Comparison of ENCODE assay signal across 8 cellular contexts in genomic region chr6:133951227-133951626, GRCh38. TPM values are rescaled to one million over a fixed set of nuclear protein-coding genes. Genes with fewer than 3 reads are reported as not detected.
A peak's percentile ranks its signal among the peaks of the same experiment; 100 is the strongest.
DNase-seq lines count a peak whose midpoint lies in the region; ATAC-seq and TF ChIP-seq lines count a peak whose summit lies in the region.

No MANE protein-coding gene starts in this region.

- no peak for ATAC-seq in RWPE2 (ENCODE audit: low read depth)

- TF ChIP-seq POLR2A in esophagus muscularis mucosa (IDR thresholded peaks at IDR 0.05; ENCODE audit: low read depth): no peak

- no TSS peak for BruUV-seq in Calu3 (replicated peaks; lab: Mats Ljungman, UMichigan)

- H3K27ac Mint-ChIP-seq in Calu3 (ENCODE audit: unreplicated experiment): no peak overlapping the region

- H3K9ac ChIP-seq in parathyroid adenoma: no peak overlapping the region

- H3K4me1 ChIP-seq in RWPE2 (ENCODE audit: insufficient read depth, poor library complexity, severe bottlenecking) (peaks cover 14% of the 10 kb centered on the region), esophagus muscularis mucosa (peaks cover 22 to 29% (median 27%) of the 10 kb centered on the region in 4 donors), parathyroid adenoma (no peaks in the 10 kb centered on the region)

- TF ChIP-seq CTCF in Calu3 (IDR thresholded peaks at IDR 0.05; ENCODE audit: unreplicated experiment): no peak
- TF ChIP-seq CTCF in RWPE2 (IDR thresholded peaks at IDR 0.05; ENCODE audit: poor library complexity, severe bottlenecking): no peak
- TF ChIP-seq CTCF in esophagus muscularis mucosa (IDR thresholded peaks at IDR 0.05): no peak
- TF ChIP-seq CTCF in parathyroid adenoma (IDR thresholded peaks at IDR 0.05): no peak

- H3K27me3 ChIP-seq in RWPE2 (ENCODE audit: insufficient read depth, poor library complexity, severe bottlenecking) (no peaks in the 10 kb centered on the region), esophagus muscularis mucosa (no peaks in the 10 kb centered on the region), parathyroid adenoma (ENCODE audit: control insufficient read depth, insufficient read depth, low read length) (no peaks in the 10 kb centered on the region)

- 0 out of 2 replicates have a peak, but pooled peaks cover 4% of the 10 kb centered on the region for H3K36me3 ChIP-seq in RWPE2 (ENCODE audit: low read depth)
- no peaks in the 10 kb centered on the region for H3K36me3 ChIP-seq in esophagus muscularis mucosa
- no peaks in the 10 kb centered on the region for H3K36me3 ChIP-seq in parathyroid adenoma (ENCODE audit: control insufficient read depth, insufficient read depth, low read length)

- H3K36me3 Mint-ChIP-seq in Calu3 (ENCODE audit: insufficient read depth, unreplicated experiment): peaks cover 33% of the 10 kb centered on the region

- H3K4me3 Mint-ChIP-seq in Calu3 (ENCODE audit: low read depth, unreplicated experiment): peak overlapping the region; percentile 95

- TF ChIP-seq EP300 in esophagus muscularis mucosa (IDR thresholded peaks at IDR 0.05): no peak

- H3K79me2 ChIP-seq in parathyroid adenoma: peaks cover 7% of the 10 kb centered on the region

- H3K9me3 ChIP-seq in RWPE2 (ENCODE audit: severe bottlenecking) (no peaks in the 10 kb centered on the region), esophagus muscularis mucosa (no peaks in the 10 kb centered on the region), parathyroid adenoma (ENCODE audit: control insufficient read depth, low read length) (no peaks in the 10 kb centered on the region)

- H3K27ac ChIP-seq in RWPE2 (ENCODE audit: poor library complexity, severe bottlenecking) (peak overlapping the region; percentile 69), esophagus muscularis mucosa (replicated peaks in 1 of 4) (peak overlapping the region; percentile 95 to 99 (median 97)), parathyroid adenoma (peak overlapping the region; percentile 87)

- WGBS in esophagus muscularis mucosa: 84% methylated on average over 4 of the region's 4 CpGs

- H3K9me3 Mint-ChIP-seq in Calu3 (ENCODE audit: low read depth, unreplicated experiment): no peaks in the 10 kb centered on the region

- peak overlapping the region; percentile 95 for H2AFZ ChIP-seq in parathyroid adenoma

- H3K4me2 ChIP-seq in parathyroid adenoma (ENCODE audit: low read length): peak overlapping the region; percentile 81

- CTCF ChIA-PET in Calu3 (lab: Charles Lee): no interaction called here

- no peaks in the 10 kb centered on the region for H3K27me3 Mint-ChIP-seq in Calu3 (ENCODE audit: unreplicated experiment)

- intact Hi-C loops in Calu3 (cut with micrococcal nuclease; ENCODE audit: unreplicated experiment): no loop called here
- intact Hi-C loops in esophagus muscularis mucosa (cut with DNase I): no loop called here

- DNase-seq in Calu3 (no peak), RWPE2 (ENCODE audit: low spot score) (no peak), esophagus muscularis mucosa (ENCODE audit: extremely low spot score) (no peak), NCI-H2171 (lab: John Stamatoyannopoulos, UW) (no peak), retina (no peak), NCI-H510A treated with DMSO at 0.1 percent for 48 hours (lab: John Stamatoyannopoulos, UW) (no peak), NCI-H345 treated with DMSO at 0.1 percent for 48 hours (lab: John Stamatoyannopoulos, UW; ENCODE audit: unreplicated experiment) (no peak)

- H3K4me3 ChIP-seq in RWPE2 (ENCODE audit: severe bottlenecking): peak overlapping the region; percentile 67
- H3K4me3 ChIP-seq in esophagus muscularis mucosa: peak overlapping the region; percentile 90 to 94 (median 90)
- peak overlapping the region; percentile 84 for H3K4me3 ChIP-seq in parathyroid adenoma (ENCODE audit: low read depth, low read length)

- H3K4me1 Mint-ChIP-seq in Calu3 (ENCODE audit: low read depth, unreplicated experiment): peaks cover 37% of the 10 kb centered on the region

RNA-seq across cellular contexts. Expression of gene TBPL1, which starts 1.8 kb away (rescaled TPM):
- total RNA-seq in Calu3 (2022) (31.5 and 35.8 TPM in 2 replicates), esophagus muscularis mucosa (10 to 100 TPM in 3 of 4 donors, 1 to 10 TPM in 1; 8.8 to 23.4 (median 17.8) TPM)
